Comparison of ENCODE assay signal across 8 cellular contexts in the genomic region with DNA sequence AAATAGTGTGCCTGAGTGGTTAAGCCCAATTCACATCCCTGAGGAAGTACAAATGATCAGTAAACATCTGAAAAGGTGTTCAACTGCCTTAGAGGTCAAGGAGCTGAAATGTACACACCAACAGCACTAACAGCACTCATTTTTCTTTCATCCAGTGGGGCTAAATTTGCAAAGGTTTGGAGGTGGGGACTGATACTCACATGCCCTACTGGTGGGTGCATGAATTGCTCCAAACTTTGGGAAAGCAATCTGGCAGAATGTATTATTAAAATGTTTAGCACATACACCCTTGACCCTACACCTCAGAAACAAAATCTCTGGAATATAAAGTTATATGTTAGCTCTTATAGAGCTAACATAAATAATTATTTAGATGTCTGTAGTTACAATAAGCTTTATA. TPM values are rescaled to one million over a fixed set of nuclear protein-coding genes. Genes with fewer than 3 reads are reported as not detected.
DNase-seq lines count a peak whose midpoint lies in the region; ATAC-seq and TF ChIP-seq lines count a peak whose summit lies in the region.
"Had no signal": no experiment of that assay in that cellular context is flagged by ENCODE, and none has a peak within 500 bp of the region (broad histone marks: within the 10 kb centered on the region; RNA-seq: fewer than 3 reads in every experiment).

No MANE protein-coding gene starts in this region.

- H3K9me3 ChIP-seq in DND-41 (ENCODE audit: insufficient read depth, low read length, severe bottlenecking) (no peaks in the 10 kb centered on the region), left lung (no peaks in the 10 kb centered on the region)

- H3K27me3 ChIP-seq in DND-41 (ENCODE audit: insufficient read depth, low read length, poor library complexity), result peaks cover 4% of the 10 kb centered on the region
- peaks cover 0 to 2% of the 10 kb centered on the region in 2 donors for H3K27me3 ChIP-seq in left lung

- H3K27me3 Mint-ChIP-seq in HFFc6 (ENCODE audit: insufficient read depth), result peaks cover 28% of the 10 kb centered on the region
- peaks cover 27% of the 10 kb centered on the region for H3K27me3 Mint-ChIP-seq in stimulated activated memory B cell treated with anti-CD40 and anti-IgM and Interleukin-4, amounts not matched to agents 10 μg/mL and 1 μg/mL and 100 μg/mL, for 72 hours

- no peak overlapping the region for H3K4me3 Mint-ChIP-seq in HFFc6
- no peak overlapping the region for H3K4me3 Mint-ChIP-seq in stimulated activated memory B cell treated with anti-CD40 and anti-IgM and Interleukin-4, amounts not matched to agents 10 μg/mL and 1 μg/mL and 100 μg/mL, for 72 hours
- no peak overlapping the region for H3K4me3 Mint-ChIP-seq in stimulated activated effector memory CD8-positive, alpha-beta T cell treated with anti-CD3 and anti-CD28 coated beads, Interleukin-12 subunit alpha, Interleukin-12 subunit beta, amount 100 ng/mL, for 72 hours

- H3K79me2 ChIP-seq in DND-41 (ENCODE audit: insufficient read depth, low read length), result no peaks in the 10 kb centered on the region

- H3K4me2 ChIP-seq in DND-41 (ENCODE audit: insufficient read depth, low read length), result no peak overlapping the region

- H3K4me1 ChIP-seq in DND-41 (ENCODE audit: insufficient read depth, low read length) (no peaks in the 10 kb centered on the region), left lung (no peaks in the 10 kb centered on the region)

- H2AFZ ChIP-seq in DND-41 (ENCODE audit: low read depth, low read length), result no peak overlapping the region

- ATAC-seq in DND-41 (ENCODE audit: insufficient read depth, low read depth) (peak; percentile 35; the same call in 1 of the 3 replicates), left lung (peak; percentile 31)
- no peak for ATAC-seq in stimulated activated memory B cell treated with anti-CD40 and anti-IgM and Interleukin-4, amounts not matched to agents 10 μg/mL and 1 μg/mL and 100 μg/mL, for 72 hours
- ATAC-seq in stimulated activated effector memory CD8-positive, alpha-beta T cell treated with anti-CD3 and anti-CD28 coated beads, Interleukin-12 subunit alpha, Interleukin-12 subunit beta, amount 100 ng/mL, for 72 hours, result no peak

- no peaks in the 10 kb centered on the region for H3K4me1 Mint-ChIP-seq in HFFc6 (ENCODE audit: low read depth)
- H3K4me1 Mint-ChIP-seq in stimulated activated memory B cell treated with anti-CD40 and anti-IgM and Interleukin-4, amounts not matched to agents 10 μg/mL and 1 μg/mL and 100 μg/mL, for 72 hours, result no peaks in the 10 kb centered on the region
- no peaks in the 10 kb centered on the region for H3K4me1 Mint-ChIP-seq in stimulated activated effector memory CD8-positive, alpha-beta T cell treated with anti-CD3 and anti-CD28 coated beads, Interleukin-12 subunit alpha, Interleukin-12 subunit beta, amount 100 ng/mL, for 72 hours

- no peaks in the 10 kb centered on the region for H3K36me3 Mint-ChIP-seq in HFFc6 (ENCODE audit: low read depth)
- no peaks in the 10 kb centered on the region for H3K36me3 Mint-ChIP-seq in stimulated activated memory B cell treated with anti-CD40 and anti-IgM and Interleukin-4, amounts not matched to agents 10 μg/mL and 1 μg/mL and 100 μg/mL, for 72 hours
- no peaks in the 10 kb centered on the region for H3K36me3 Mint-ChIP-seq in stimulated activated effector memory CD8-positive, alpha-beta T cell treated with anti-CD3 and anti-CD28 coated beads, Interleukin-12 subunit alpha, Interleukin-12 subunit beta, amount 100 ng/mL, for 72 hours

- H3K9me3 Mint-ChIP-seq in HFFc6, result no peaks in the 10 kb centered on the region
- H3K9me3 Mint-ChIP-seq in stimulated activated memory B cell treated with anti-CD40 and anti-IgM and Interleukin-4, amounts not matched to agents 10 μg/mL and 1 μg/mL and 100 μg/mL, for 72 hours, result no peaks in the 10 kb centered on the region
- H3K9me3 Mint-ChIP-seq in stimulated activated effector memory CD8-positive, alpha-beta T cell treated with anti-CD3 and anti-CD28 coated beads, Interleukin-12 subunit alpha, Interleukin-12 subunit beta, amount 100 ng/mL, for 72 hours, result no peaks in the 10 kb centered on the region

- H3K27ac ChIP-seq in DND-41 (ENCODE audit: low read length) (no peak overlapping the region), VCaP (no peak overlapping the region), left lung (no peak overlapping the region)

- H3K36me3 ChIP-seq in DND-41 (ENCODE audit: insufficient read depth, low read length) (no peaks in the 10 kb centered on the region), left lung (no peaks in the 10 kb centered on the region)

- DNase-seq in DND-41 (no peak), HFFc6 (no peak), left lung (no peak), AG08395 (ENCODE audit: low spot score) (no peak)
- no peak for DNase-seq in stimulated activated effector memory CD8-positive, alpha-beta T cell treated with anti-CD3 and anti-CD28 coated beads, Interleukin-12 subunit alpha, Interleukin-12 subunit beta, amount 100 ng/mL, for 72 hours (ENCODE audit: low spot score in 2 of 2)
- DNase-seq: activated CD8-positive, alpha-beta memory T cell treated with anti-CD3 and anti-CD28 coated beads, Interleukin-2, amount 50 U/mL, for 48 hours had no signal

- no peak overlapping the region for H3K4me3 ChIP-seq in DND-41 (ENCODE audit: low read depth in 1 of 2, low read length in 2 of 2)
- H3K4me3 ChIP-seq in left lung, result no peak overlapping the region

- TF ChIP-seq CTCF in DND-41 (IDR thresholded peaks at IDR 0.05; ENCODE audit: borderline replicate concordance, extremely low read depth, low read length, poor library complexity, severe bottlenecking) (peak; percentile 42), HFFc6 (IDR thresholded peaks at IDR 0.05) (peak; percentile 68), VCaP (conservative IDR thresholded peaks at IDR 0.05) (peak; percentile 51), left lung (IDR thresholded peaks at IDR 0.05) (no peak)

- no peak overlapping the region for H3K27ac Mint-ChIP-seq in HFFc6
- H3K27ac Mint-ChIP-seq in stimulated activated memory B cell treated with anti-CD40 and anti-IgM and Interleukin-4, amounts not matched to agents 10 μg/mL and 1 μg/mL and 100 μg/mL, for 72 hours, result no peak overlapping the region
- no peak overlapping the region for H3K27ac Mint-ChIP-seq in stimulated activated effector memory CD8-positive, alpha-beta T cell treated with anti-CD3 and anti-CD28 coated beads, Interleukin-12 subunit alpha, Interleukin-12 subunit beta, amount 100 ng/mL, for 72 hours

- intact Hi-C loops in left lung (cut with DNase I), result no loop called here

- H3K9ac ChIP-seq in DND-41 (ENCODE audit: low read depth, low read length), result no peak overlapping the region

- H4K20me1 ChIP-seq in DND-41 (ENCODE audit: insufficient read depth, low read length), result no peaks in the 10 kb centered on the region

RNA-seq across cellular contexts. Expression of a gene that starts 19.0 kb away (rescaled TPM):
- not detected for total RNA-seq in HFFc6 (2021; fragmentation: NEBNext Ultra II Directional; extraction: Animal tissue kit (Norgen Biotek cat#: 25700))
- under 1 TPM; 0.39 to 0.61 TPM for total RNA-seq in left lung

Comparison
In these comparisons a context has a peak if more than half of its experiments do, and no peak if none do; other contexts are left out.
1. ATAC-seq: peak in DND-41 (single experiment) and left lung (single experiment); none in stimulated activated memory B cell treated with anti-CD40 and anti-IgM and Interleukin-4, amounts not matched to agents 10 μg/mL and 1 μg/mL and 100 μg/mL, for 72 hours (single experiment) and stimulated activated effector memory CD8-positive, alpha-beta T cell treated with anti-CD3 and anti-CD28 coated beads, Interleukin-12 subunit alpha, Interleukin-12 subunit beta, amount 100 ng/mL, for 72 hours (single experiment).
2. CTCF ChIP-seq: peak in DND-41 (single experiment), HFFc6 (single experiment) and VCaP (single experiment); none in left lung (0 of 2).